ENCODE assay signal across 8 cellular contexts in the genomic region with DNA sequence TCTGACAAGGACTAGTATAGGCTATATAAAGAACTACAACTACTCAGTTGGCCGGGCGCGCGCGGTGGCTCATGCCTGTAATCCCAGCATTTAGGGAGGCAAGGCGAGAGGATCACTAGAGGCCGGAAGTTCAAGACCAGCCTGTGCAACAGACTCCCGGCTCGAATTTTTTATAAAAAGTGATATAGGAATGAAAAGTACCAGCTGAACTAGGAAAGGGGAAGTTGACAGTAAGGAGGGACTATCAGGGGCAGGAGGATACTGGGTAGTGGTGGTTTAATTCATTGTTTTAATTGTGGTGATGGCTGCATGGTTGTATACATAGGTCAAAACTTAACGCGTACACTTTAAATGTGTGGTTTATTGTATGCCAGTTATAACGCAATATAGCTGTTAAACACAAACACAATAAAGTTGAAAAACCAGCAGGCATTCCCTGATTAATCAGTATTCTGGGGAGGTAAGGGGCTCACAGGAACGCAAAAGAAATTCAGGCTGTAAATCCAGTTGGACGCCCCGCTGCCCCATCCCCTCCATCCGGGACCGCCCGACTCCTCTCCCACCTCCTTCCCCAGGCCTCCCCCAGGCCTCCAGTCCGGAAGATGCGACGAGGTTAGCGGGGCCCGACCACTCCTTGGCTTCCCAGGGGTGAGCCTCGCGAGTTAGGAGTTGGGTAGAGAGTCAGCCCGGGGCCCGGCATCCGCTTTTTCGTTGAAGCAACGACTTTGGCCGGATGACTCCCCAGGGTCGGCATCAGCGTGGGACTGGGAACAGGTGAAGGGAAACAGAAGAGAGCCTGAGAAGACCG. TPM values are rescaled to one million over a fixed set of nuclear protein-coding genes. Genes with fewer than 3 reads are reported as not detected.
DNase-seq lines count a peak whose midpoint lies in the region; ATAC-seq and TF ChIP-seq lines count a peak whose summit lies in the region.

No MANE protein-coding gene starts in this region.

- no peaks in the 10 kb centered on the region for H3K36me3 Mint-ChIP-seq in Caco-2 (ENCODE audit: insufficient read depth, unreplicated experiment)
- no peaks in the 10 kb centered on the region for H3K36me3 Mint-ChIP-seq in progenitor cell of endocrine pancreas (ENCODE audit: insufficient read depth)

- H3K9me3 ChIP-seq in Caco-2 (no peaks in the 10 kb centered on the region), PC-3 (ENCODE audit: low read length) (no peaks in the 10 kb centered on the region), cardiac muscle cell (ENCODE audit: low read depth) (no peaks in the 10 kb centered on the region)

- H3K79me2 ChIP-seq in PC-3 (ENCODE audit: low read length), result peaks cover 43% of the 10 kb centered on the region

- BruUV-seq in Caco-2 (replicated peaks; lab: Mats Ljungman, UMichigan) (TSS peak; percentile 97), PC-3 (replicated peaks; lab: Mats Ljungman, UMichigan) (TSS peak; percentile 95)

- TF ChIP-seq CTCF in Caco-2 (IDR thresholded peaks at IDR 0.05; ENCODE audit: insufficient read depth in 1 of 2, low read depth in 1 of 2, low read length in 1 of 2, severe bottlenecking in 1 of 2, unreplicated experiment in 1 of 2) (no peak), PC-3 (conservative IDR thresholded peaks at IDR 0.05; ENCODE audit: low read depth, low read length) (no peak), cardiac muscle cell (IDR thresholded peaks at IDR 0.05; ENCODE audit: low read depth, low read length) (no peak), progenitor cell of endocrine pancreas (IDR thresholded peaks at IDR 0.05; ENCODE audit: unreplicated experiment) (no peak)

- no peaks in the 10 kb centered on the region for H3K27me3 Mint-ChIP-seq in Caco-2 (ENCODE audit: insufficient read depth, unreplicated experiment)
- H3K27me3 Mint-ChIP-seq in progenitor cell of endocrine pancreas, result no peaks in the 10 kb centered on the region

- peak; percentile 78 to 79 for DNase-seq in Caco-2
- no peak for DNase-seq in PC-3
- peak; percentile 64 for DNase-seq in activated gamma-delta T cell treated with Interleukin-2 at 50 U/mL for 16 hours
- DNase-seq in cardiac muscle cell (ENCODE audit: low read depth in 1 of 2, low spot score in 1 of 2), result peak; percentile 67 to 72
- DNase-seq in progenitor cell of endocrine pancreas (ENCODE audit: low spot score, unreplicated experiment), result peak; percentile 41
- DNase-seq in cerebellum (ENCODE audit: low spot score), result no peak

- no peaks in the 10 kb centered on the region for H3K36me3 ChIP-seq in Caco-2 (ENCODE audit: control insufficient read depth, insufficient read depth, low read length)
- peaks cover 5% of the 10 kb centered on the region for H3K36me3 ChIP-seq in PC-3 (ENCODE audit: low read depth, low read length)
- H3K36me3 ChIP-seq in cardiac muscle cell, result no peaks in the 10 kb centered on the region

- peak overlapping the region; percentile 99 for H2AFZ ChIP-seq in PC-3 (ENCODE audit: low read length)

- H3K27me3 ChIP-seq in Caco-2 (replicated peaks; ENCODE audit: control insufficient read depth, insufficient read depth, low read length), result no peaks in the 10 kb centered on the region
- no peaks in the 10 kb centered on the region for H3K27me3 ChIP-seq in PC-3 (ENCODE audit: low read length)
- no peaks in the 10 kb centered on the region for H3K27me3 ChIP-seq in cardiac muscle cell

- no peaks in the 10 kb centered on the region for H3K9me2 ChIP-seq in PC-3 (replicated peaks; ENCODE audit: low read length)

- intact Hi-C loops in Caco-2 (cut with micrococcal nuclease; ENCODE audit: unreplicated experiment) (loop anchor here (1.0 kb wide), 2 partner anchors 36 to 43 kb away; partner anchors contain the start of gene CHCHD5), PC-3 (cut with micrococcal nuclease) (loop anchor here (1.0 kb wide), 1 partner anchor 60 kb away; no protein-coding TSS in a partner anchor)

- peak overlapping the region; percentile 79 for H3K27ac ChIP-seq in PC-3 (ENCODE audit: low read length)
- H3K27ac ChIP-seq in cardiac muscle cell, result peak overlapping the region; percentile 92

- peaks cover 16% of the 10 kb centered on the region for H4K20me1 ChIP-seq in PC-3 (ENCODE audit: low read length)

- POLR2A ChIA-PET in Caco-2 (lab: Charles Lee), result no interaction called here
- POLR2A ChIA-PET in PC-3 (lab: Charles Lee; ENCODE audit: unreplicated experiment), result no interaction called here

- H3K4me1 ChIP-seq in Caco-2, result peaks cover 10% of the 10 kb centered on the region; the same call in 1 of the 2 replicates
- peaks cover 16% of the 10 kb centered on the region for H3K4me1 ChIP-seq in PC-3 (ENCODE audit: insufficient read depth, low read length)
- no peaks in the 10 kb centered on the region for H3K4me1 ChIP-seq in cardiac muscle cell (ENCODE audit: low read depth)

- no peaks in the 10 kb centered on the region for H3F3A ChIP-seq in PC-3 (ENCODE audit: low read length, unreplicated experiment)

- H3K9me3 Mint-ChIP-seq in Caco-2 (ENCODE audit: unreplicated experiment) (no peaks in the 10 kb centered on the region), progenitor cell of endocrine pancreas (ENCODE audit: low read depth) (no peaks in the 10 kb centered on the region)

- H3K4me3 Mint-ChIP-seq in Caco-2 (ENCODE audit: unreplicated experiment), result no peak overlapping the region
- no peak overlapping the region for H3K4me3 Mint-ChIP-seq in progenitor cell of endocrine pancreas (ENCODE audit: low read depth)

- H3K4me1 Mint-ChIP-seq in Caco-2 (ENCODE audit: low read depth, unreplicated experiment) (no peaks in the 10 kb centered on the region), progenitor cell of endocrine pancreas (ENCODE audit: low read depth) (peaks cover 2% of the 10 kb centered on the region)

- H3K27ac Mint-ChIP-seq in Caco-2 (ENCODE audit: unreplicated experiment), result no peak overlapping the region
- no peak overlapping the region for H3K27ac Mint-ChIP-seq in progenitor cell of endocrine pancreas

- ATAC-seq in GM19452 (IDR thresholded peaks at IDR 0.05; ENCODE audit: unreplicated experiment) (peak; percentile 56), HG03520 (IDR thresholded peaks at IDR 0.05; ENCODE audit: unreplicated experiment) (peak; percentile 47), PC-3 (peak; percentile 76)

- H3K9ac ChIP-seq in PC-3 (ENCODE audit: low read length), result peak overlapping the region; percentile 89

- peak overlapping the region; percentile 85 for H3K4me2 ChIP-seq in PC-3 (ENCODE audit: low read length)

- CTCF ChIA-PET in Caco-2 (lab: Charles Lee), result interaction anchor here (0.6 kb wide), 1 partner anchor 25 kb away, joined by 3 read pairs; no protein-coding TSS in a partner anchor
- CTCF ChIA-PET in PC-3 (lab: Charles Lee), result no interaction called here

- H3K4me3 ChIP-seq in Caco-2 (ENCODE audit: low read depth, low read length) (peak overlapping the region; percentile 89), PC-3 (ENCODE audit: low read length) (peak overlapping the region; percentile 84), cardiac muscle cell (peak overlapping the region; percentile 70)

RNA-seq across cellular contexts. Expression of gene POLR1B, which starts 0.7 kb away (rescaled TPM):
- 38.3 and 42.2 TPM in 2 replicates for total RNA-seq in Caco-2 (2022)
- 31.6 and 31.7 TPM in 2 replicates for total RNA-seq in PC-3 (2014; rRNA removed)
- 7.8 and 12.6 TPM in 2 replicates for total RNA-seq in cardiac muscle cell
- polyA plus RNA-seq in cardiac muscle cell, result 8.4 and 9.9 TPM in 2 replicates
- 31.4 and 35.9 TPM in 2 replicates for total RNA-seq in progenitor cell of endocrine pancreas
- 30.0 TPM for total RNA-seq in cerebellum

RNA-seq across cellular contexts. Expression of gene CHCHD5, which starts 42.9 kb away (rescaled TPM):
- 50.7 and 56.0 TPM in 2 replicates for total RNA-seq in Caco-2 (2022)
- total RNA-seq in PC-3 (2014; rRNA removed), result 25.4 and 27.9 TPM in 2 replicates
- 32.3 and 34.9 TPM in 2 replicates for total RNA-seq in cardiac muscle cell
- 74.4 and 84.5 TPM in 2 replicates for polyA plus RNA-seq in cardiac muscle cell
- total RNA-seq in progenitor cell of endocrine pancreas, result 37.0 and 38.4 TPM in 2 replicates
- total RNA-seq in cerebellum, result 7.4 TPM

RNA-seq across cellular contexts. Expression of gene TTL, which starts 59.6 kb away (rescaled TPM):
- total RNA-seq in Caco-2 (2022), result 40.8 and 46.9 TPM in 2 replicates
- total RNA-seq in PC-3 (2014; rRNA removed), result 31.4 and 33.5 TPM in 2 replicates
- 21.8 and 29.7 TPM in 2 replicates for total RNA-seq in cardiac muscle cell
- polyA plus RNA-seq in cardiac muscle cell, result 26.3 and 32.6 TPM in 2 replicates
- total RNA-seq in progenitor cell of endocrine pancreas, result 35.9 and 37.0 TPM in 2 replicates
- total RNA-seq in cerebellum, result 64.1 TPM

Comparison
In these comparisons a context has a peak if more than half of its experiments do, and no peak if none do; other contexts are left out.
1. DNase-seq: peak in Caco-2 (2 of 2), activated gamma-delta T cell treated with Interleukin-2 at 50 U/mL for 16 hours (single experiment), cardiac muscle cell (2 of 2) and progenitor cell of endocrine pancreas (single experiment); none in PC-3 (single experiment) and cerebellum (single experiment).
2. Peak in every context shown above with its lines, with median percentiles within 50 percentile points of each other: H3K4me3 ChIP-seq and ATAC-seq.